In the genomic region with DNA sequence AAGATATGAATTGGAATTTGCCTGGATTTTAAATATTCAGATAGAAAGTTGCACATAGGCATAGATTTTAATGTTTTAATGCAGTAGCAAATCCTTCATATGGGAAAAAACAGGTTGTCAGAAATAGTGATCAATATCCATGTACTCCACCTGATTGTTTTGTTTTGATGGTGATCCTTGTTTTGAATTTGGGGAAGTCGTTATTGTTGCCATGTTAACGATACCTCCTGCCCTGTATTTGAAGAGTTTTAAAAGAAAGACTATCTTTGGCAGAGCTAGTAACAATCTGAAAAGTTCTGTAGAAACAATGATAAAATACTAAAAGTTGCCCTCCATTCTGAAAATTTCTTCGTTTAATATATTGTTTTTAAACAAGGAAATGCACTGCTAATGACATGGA, we compare ENCODE assay signal across 8 cellular contexts. TPM values are rescaled to one million over a fixed set of nuclear protein-coding genes. Genes with fewer than 3 reads are reported as not detected.
DNase-seq lines count a peak whose midpoint lies in the region; ATAC-seq, FAIRE-seq and TF ChIP-seq lines count a peak whose summit lies in the region.

No MANE protein-coding gene starts in this region.

- no peak overlapping the region for H2AK5ac ChIP-seq in H1 (ENCODE audit: low read depth, low read length)

- H2BK12ac ChIP-seq in H1 (ENCODE audit: low read depth, low read length), result no peak overlapping the region

- peak overlapping the region; percentile 93 for H3K4me3 ChIP-seq in OCI-LY7 (ENCODE audit: low read depth, low read length, poor library complexity, severe bottlenecking)
- H3K4me3 ChIP-seq in H1 (ENCODE audit: extremely low read depth in 1 of 4, insufficient read depth in 2 of 4, low read depth in 3 of 4, low read length in 4 of 4), result peak overlapping the region; percentile 74 to 90 (median 83)
- H3K4me3 ChIP-seq in pancreas, result peak overlapping the region; percentile 83 to 98 (median 92)

- FAIRE-seq in H1 (lab: Jason Lieb, UNC) (no peak), pancreas (lab: Jason Lieb, UNC) (no peak)

- intact Hi-C loops in OCI-LY7 (cut with micrococcal nuclease; ENCODE audit: unreplicated experiment) (loop anchor here (10.0 kb wide), 2 partner anchors 199 to 921 kb away; a partner anchor contains a TSS), pancreas (cut with DNase I) (no loop called here)

- H4K20me1 ChIP-seq in OCI-LY7 (ENCODE audit: insufficient read depth, low read length) (peaks cover 24% of the 10 kb centered on the region), H1 (replicated peaks in 1 of 2; ENCODE audit: control insufficient read depth in 1 of 2, insufficient read depth in 2 of 2, low read length in 2 of 2) (no peaks in the 10 kb centered on the region)

- no peaks in the 10 kb centered on the region for H3K79me1 ChIP-seq in H1 (ENCODE audit: low read depth, low read length)

- H3K27ac ChIP-seq in OCI-LY7 (ENCODE audit: low read depth, low read length, poor library complexity, severe bottlenecking), result peak overlapping the region; percentile 88
- H3K27ac ChIP-seq in H1 (ENCODE audit: low read depth, low read length), result no peak overlapping the region
- peak overlapping the region in 2 of 4 donors; percentile 95 to 96 for H3K27ac ChIP-seq in pancreas

- H3K4me1 ChIP-seq in OCI-LY7 (ENCODE audit: insufficient read depth, low read length, poor library complexity, severe bottlenecking) (peaks cover 46% of the 10 kb centered on the region), H1 (replicated peaks in 1 of 4; ENCODE audit: control insufficient read depth in 3 of 4, insufficient read depth in 4 of 4, low read length in 3 of 4) (peaks cover 0 to 4% (median 0%) of the 10 kb centered on the region in 4 experiments; a peak in 2 of 7 replicates), pancreas (peaks cover 5 to 15% (median 11%) of the 10 kb centered on the region in 3 donors)

- H3K14ac ChIP-seq in H1 (ENCODE audit: insufficient read length), result no peak overlapping the region

- no peak overlapping the region for H3K23ac ChIP-seq in H1 (ENCODE audit: insufficient read length)

- H3K9me2 ChIP-seq in OCI-LY7 (ENCODE audit: insufficient read depth, low read length), result no peaks in the 10 kb centered on the region

- no peak overlapping the region for H2BK120ac ChIP-seq in H1 (replicated peaks; ENCODE audit: low read depth, low read length)

- H3K27me3 ChIP-seq in H1 (replicated peaks in 1 of 4; ENCODE audit: control insufficient read depth in 3 of 4, extremely low read depth in 1 of 4, insufficient read depth in 3 of 4, low read length in 3 of 4), result no peaks in the 10 kb centered on the region
- no peaks in the 10 kb centered on the region for H3K27me3 ChIP-seq in pancreas

- CTCF ChIA-PET in OCI-LY7 (lab: Charles Lee; ENCODE audit: unreplicated experiment), result no interaction called here
- CTCF ChIA-PET in H1 (lab: Charles Lee; ENCODE audit: partially characterized antibody), result interaction anchor here (1.3 to 2.9 kb wide), 2 partner anchors 13 to 73 kb away, joined by 3 to 7 read pairs; no protein-coding TSS in a partner anchor

- ATAC-seq in pancreas (no peak), HG02798 (IDR thresholded peaks at IDR 0.05; ENCODE audit: poor library complexity, unreplicated experiment) (no peak), HG03280 (IDR thresholded peaks at IDR 0.05; ENCODE audit: unreplicated experiment) (no peak)

- H2BK20ac ChIP-seq in H1 (ENCODE audit: low read length), result no peak overlapping the region

- no peak overlapping the region for H2BK5ac ChIP-seq in H1 (ENCODE audit: low read depth, low read length)

- peak; percentile 16 for DNase-seq in GF-D8 (lab: John Stamatoyannopoulos, UW)
- no peak for DNase-seq in OCI-LY7 (ENCODE audit: low spot score)
- no peak for DNase-seq in H1 (ENCODE audit: low read depth in 1 of 2, low spot score in 2 of 2)
- DNase-seq in pancreas, result no peak
- DNase-seq in stimulated activated CD8-positive, alpha-beta memory T cell treated with anti-CD3 and anti-CD28 coated beads, Interleukin-4, amount 100 ng/mL, for 48 hours, result no peak
- no peak for DNase-seq in NCI-H774 (lab: John Stamatoyannopoulos, UW)

- TF ChIP-seq CTCF in OCI-LY7 (conservative IDR thresholded peaks at IDR 0.05; ENCODE audit: low read length) (no peak), H1 (IDR thresholded peaks at IDR 0.05; ENCODE audit: control extremely low read depth in 1 of 3, insufficient read depth in 1 of 3, low read depth in 1 of 3, low read length in 3 of 3) (no peak), pancreas (IDR thresholded peaks at IDR 0.05) (no peak)

- BruUV-seq in OCI-LY7 (replicated peaks; lab: Mats Ljungman, UMichigan), result TSS peak; percentile 70

- H3K4ac ChIP-seq in H1 (replicated peaks; ENCODE audit: insufficient read length, low read depth, low read length), result no peak overlapping the region

- 13% methylated on average over 3 of the region's 3 CpGs; no CpG with 5 or more reads in 1 of the 2 experiments for WGBS in H1 (ENCODE audit: extremely low coverage in 1 of 2, insufficient coverage in 1 of 2, insufficient read length in 1 of 2, insufficient replicate concordance in 2 of 2, low coverage in 1 of 2, low lambda C conversion rate in 2 of 2, missing lambda C conversion rate in 1 of 2), 2 experiments
- WGBS in pancreas, 2 donors, result 0 to 1% methylated on average over 3 of the region's 3 CpGs

- no peak for TF ChIP-seq POLR2A in H1 (IDR thresholded peaks at IDR 0.05; ENCODE audit: control extremely low read depth in 1 of 2, low read depth in 2 of 2, low read length in 2 of 2)

- H2BK15ac ChIP-seq in H1 (ENCODE audit: low read length), result no peak overlapping the region

- peak overlapping the region; percentile 88 for H3K4me2 ChIP-seq in OCI-LY7 (ENCODE audit: low read length)
- H3K4me2 ChIP-seq in H1 (ENCODE audit: insufficient read depth in 1 of 2, low read depth in 2 of 2, low read length in 2 of 2), result peak overlapping the region; percentile 65 to 80

- H3K9ac ChIP-seq in H1 (replicated peaks in 1 of 4; ENCODE audit: extremely low read depth in 1 of 4, low read depth in 3 of 4, low read length in 3 of 4), result peak overlapping the region in 2 of 4 experiments; percentile 14 to 92; a peak in 3 of 7 replicates

- TF ChIP-seq RAD21 in H1 (IDR thresholded peaks at IDR 0.05 in 1 of 2, conservative IDR thresholded peaks at IDR 0.05 in 1 of 2; ENCODE audit: low read depth in 2 of 2, low read length in 2 of 2), result no peak

- no peak overlapping the region for H3K18ac ChIP-seq in H1 (ENCODE audit: extremely low read depth, low read length)

- H3K23me2 ChIP-seq in H1 (ENCODE audit: low read depth, low read length), result peaks cover 8% of the 10 kb centered on the region

- no peak for TF ChIP-seq EP300 in H1 (IDR thresholded peaks at IDR 0.05; ENCODE audit: borderline replicate concordance in 1 of 2, low read depth in 2 of 2, low read length in 2 of 2)

- peaks cover 57% of the 10 kb centered on the region for H3K79me2 ChIP-seq in OCI-LY7 (ENCODE audit: insufficient read depth, low read depth, low read length)
- peaks cover 0 to 55% of the 10 kb centered on the region in 2 experiments; a peak in 3 of 4 replicates for H3K79me2 ChIP-seq in H1 (ENCODE audit: control insufficient read depth in 1 of 2, insufficient read depth in 2 of 2, low read length in 2 of 2)

- H3K36me3 ChIP-seq in OCI-LY7 (ENCODE audit: insufficient read depth, low read length) (no peaks in the 10 kb centered on the region), H1 (ENCODE audit: control insufficient read depth in 2 of 4, insufficient read depth in 4 of 4, low read length in 3 of 4) (no peaks in the 10 kb centered on the region), pancreas (no peaks in the 10 kb centered on the region)

- no peak overlapping the region for H4K91ac ChIP-seq in H1 (replicated peaks; ENCODE audit: insufficient read length, low read length)

- H3K56ac ChIP-seq in H1 (replicated peaks; ENCODE audit: insufficient read length, low read depth, low read length), result no peak overlapping the region

- no peak overlapping the region for H4K5ac ChIP-seq in H1 (ENCODE audit: insufficient read length, low read depth, low read length)

- POLR2A ChIA-PET in OCI-LY7 (lab: Charles Lee) (interaction anchor here (0.6 to 1.4 kb wide), 6 partner anchors 9 to 318 kb away, joined by 3 to 11 read pairs (median 3); no protein-coding TSS in a partner anchor), H1 (lab: Charles Lee; ENCODE audit: partially characterized antibody) (interaction anchor here (1.1 to 2.9 kb wide), 3 partner anchors 13 to 73 kb away, joined by 3 to 16 read pairs (median 5); a partner anchor contains a TSS)

- no peaks in the 10 kb centered on the region for H3K9me3 ChIP-seq in OCI-LY7 (ENCODE audit: low read length)
- H3K9me3 ChIP-seq in H1 (ENCODE audit: insufficient read depth in 2 of 2, low read depth in 1 of 2, low read length in 1 of 2), result no peaks in the 10 kb centered on the region
- H3K9me3 ChIP-seq in pancreas, result no peaks in the 10 kb centered on the region

- no peak overlapping the region for H4K8ac ChIP-seq in H1 (ENCODE audit: extremely low read depth, insufficient read depth, low read length)

- H2AFZ ChIP-seq in OCI-LY7 (ENCODE audit: low read length) (no peak overlapping the region), H1 (ENCODE audit: low read length) (no peak overlapping the region)

TF ChIP-seq in H1, 55 proteins besides CTCF, POLR2A, EP300 and RAD21 (continues in another document):
- no peak for TF ChIP-seq CTBP2 (IDR thresholded peaks at IDR 0.05; ENCODE audit: borderline replicate concordance, insufficient read depth, insufficient read length, low read length)
- TF ChIP-seq GTF2F1 (IDR thresholded peaks at IDR 0.05; ENCODE audit: borderline replicate concordance, low read depth, low read length), result no peak
- no peak for TF ChIP-seq SP4 (IDR thresholded peaks at IDR 0.05; ENCODE audit: low read length)
- TF ChIP-seq NANOG (IDR thresholded peaks at IDR 0.05; ENCODE audit: insufficient read depth, low read depth, low read length, poor library complexity, severe bottlenecking), result no peak
- TF ChIP-seq NRF1 (IDR thresholded peaks at IDR 0.05; ENCODE audit: low read depth, low read length), result no peak
- TF ChIP-seq, protein P1, sequence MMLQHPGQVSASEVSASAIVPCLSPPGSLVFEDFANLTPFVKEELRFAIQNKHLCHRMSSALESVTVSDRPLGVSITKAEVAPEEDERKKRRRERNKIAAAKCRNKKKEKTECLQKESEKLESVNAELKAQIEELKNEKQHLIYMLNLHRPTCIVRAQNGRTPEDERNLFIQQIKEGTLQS (IDR thresholded peaks at IDR 0.05; ENCODE audit: insufficient read depth, low read depth, low read length), result no peak

RNA-seq across cellular contexts. Expression of a gene that starts 1.1 kb away (rescaled TPM):
- 48.6 and 51.9 TPM in 2 replicates for total RNA-seq in OCI-LY7 (2014; rRNA removed; shearing (Covaris generic))
- total RNA-seq in OCI-LY7 (2022) (54.2 and 57.5 TPM in 2 replicates), pancreas (10 to 100 TPM; 18.5 to 30.8 (median 21.8) TPM)
- total RNA-seq in H1 (2021; fragmentation: NEBNext Ultra II Directional; extraction: Animal tissue kit (Norgen Biotek cat#: 25700)), result 39.0 and 39.4 TPM in 2 replicates
- polyA plus RNA-seq in H1 (2011; rRNA removed) (3.1 and 5.6 TPM in 2 replicates), pancreas (1 to 10 TPM; 4.6 to 4.9 TPM)
- 6.8 TPM for polyA plus RNA-seq in H1 (2011; cell fraction: cytosol; rRNA removed)
- 7.4 TPM for polyA plus RNA-seq in H1 (2011; cell fraction: nucleus; rRNA removed)
- polyA plus RNA-seq in H1 (2012, experiment 1 of 2), result 6.1 to 12.2 TPM (median 10.5 TPM) in 4 replicates
- polyA plus RNA-seq in H1 (2012, experiment 2 of 2), result 0.38 TPM
- 15.9 TPM for polyA plus RNA-seq in H1 (2013, experiment 1 of 2)
- polyA plus RNA-seq in H1 (2013, experiment 2 of 2), result 14.6 TPM
- polyA minus RNA-seq in H1 (2011; rRNA and poly(A)+ RNA removed), result 29.5 and 41.7 TPM in 2 replicates
- polyA minus RNA-seq in H1 (2011; cell fraction: cytosol; rRNA and poly(A)+ RNA removed), result 16.6 TPM
- 63.4 TPM for polyA minus RNA-seq in H1 (2011; cell fraction: nucleus; rRNA and poly(A)+ RNA removed)
